Comparison of ENCODE assay signal across 10 cellular contexts in the genomic region with DNA sequence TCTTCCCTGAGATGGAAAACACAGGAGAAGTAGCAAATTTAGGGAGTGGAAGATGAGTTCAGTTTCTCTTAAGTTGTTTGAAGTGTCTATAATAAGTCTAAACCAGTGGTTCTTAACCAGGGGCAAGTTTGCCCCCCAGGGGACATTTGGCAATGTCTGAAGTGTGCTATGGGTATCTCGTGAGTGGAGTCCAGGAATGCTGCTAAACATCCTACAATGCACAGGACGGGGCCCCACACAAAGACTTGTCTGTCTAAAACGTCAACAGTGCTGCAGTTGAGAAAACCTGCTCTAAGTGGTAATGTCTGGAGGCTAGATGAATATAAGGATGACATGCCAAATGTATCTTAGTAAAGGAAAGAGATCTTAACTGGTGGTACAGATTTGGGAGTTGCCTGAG. TPM values are rescaled to one million over a fixed set of nuclear protein-coding genes. Genes with fewer than 3 reads are reported as not detected.
"Had no signal": no experiment of that assay in that cellular context is flagged by ENCODE, and none has a peak within 500 bp of the region (broad histone marks: within the 10 kb centered on the region; RNA-seq: fewer than 3 reads in every experiment).

No MANE protein-coding gene starts in this region.

RNA-seq across cellular contexts. Expression of gene FBXW10, which starts 37.9 kb away (rescaled TPM):
- total RNA-seq: hepatocyte, kidney, kidney epithelial cell, left ventricle myocardium superior, lower leg skin, lung microvascular endothelial cell, mononuclear cell, mucosa of descending colon had no signal
- polyA plus RNA-seq: hepatocyte; immature natural killer cell; naive thymus-derived CD4-positive, alpha-beta T cell had no signal
